In the genomic region with DNA sequence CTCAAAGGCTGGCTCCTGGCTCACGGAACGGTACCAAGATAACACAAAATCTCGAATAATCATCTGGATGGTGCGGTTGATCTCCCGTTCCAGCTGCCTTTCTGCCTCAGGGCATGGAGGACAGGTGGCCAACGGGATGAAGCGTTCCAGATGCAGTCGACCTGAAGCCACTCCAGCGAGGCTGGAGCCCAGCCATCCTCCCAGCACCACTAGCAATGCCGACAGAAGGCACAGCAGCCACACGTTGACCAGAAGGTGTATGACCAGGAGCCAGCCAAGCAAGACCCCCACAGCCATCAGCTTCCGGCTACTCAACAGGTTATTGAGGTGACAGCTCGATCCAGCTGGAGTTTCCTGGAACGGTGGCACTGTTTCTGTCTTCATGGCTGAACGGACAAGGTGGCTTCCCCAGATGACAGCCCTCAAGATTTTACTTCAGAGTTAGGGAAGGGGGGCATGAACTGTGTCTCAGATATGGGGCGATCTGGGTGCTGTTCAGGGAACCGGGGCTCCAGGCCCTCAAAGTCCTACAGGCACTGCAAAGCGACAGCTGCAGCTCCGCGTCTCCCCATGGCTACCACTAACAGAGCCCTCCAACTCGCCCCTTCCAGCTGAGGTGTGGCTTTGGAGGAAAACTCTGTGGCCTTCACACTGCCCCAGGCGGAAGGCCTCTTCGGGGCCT, we compare ENCODE assay signal across 8 cellular contexts. TPM values are rescaled to one million over a fixed set of nuclear protein-coding genes. Genes with fewer than 3 reads are reported as not detected.
DNase-seq lines count a peak whose midpoint lies in the region; ATAC-seq and TF ChIP-seq lines count a peak whose summit lies in the region.

No MANE protein-coding gene starts in this region.

- H3K9me3 Mint-ChIP-seq in endodermal cell, result no peaks in the 10 kb centered on the region

- no peaks in the 10 kb centered on the region for H3K9me2 ChIP-seq in OCI-LY1 (ENCODE audit: low read depth, low read length)

- peak; percentile 3 for ATAC-seq in GM19397 (IDR thresholded peaks at IDR 0.05; ENCODE audit: unreplicated experiment)

- H2AFZ ChIP-seq in OCI-LY1 (ENCODE audit: low read length) (no peak overlapping the region), osteoblast (ENCODE audit: low read length) (peak overlapping the region; percentile 84)

- peaks cover 35% of the 10 kb centered on the region for H3K36me3 ChIP-seq in OCI-LY1 (ENCODE audit: insufficient read depth, low read length)
- H3K36me3 ChIP-seq in endodermal cell (ENCODE audit: control insufficient read depth, insufficient read depth, low read length), result peaks cover 24% of the 10 kb centered on the region
- peaks cover 39% of the 10 kb centered on the region for H3K36me3 ChIP-seq in osteoblast (ENCODE audit: insufficient read depth, low read length)

- H4K20me1 ChIP-seq in OCI-LY1 (ENCODE audit: insufficient read depth, low read length), result no peaks in the 10 kb centered on the region
- peaks cover 9% of the 10 kb centered on the region for H4K20me1 ChIP-seq in osteoblast (ENCODE audit: insufficient read depth, low read length)

- H3F3A ChIP-seq in OCI-LY1 (ENCODE audit: insufficient read depth, low read length), result no peaks in the 10 kb centered on the region

- H3K4me3 ChIP-seq in OCI-LY1 (ENCODE audit: low read depth, low read length, poor library complexity, severe bottlenecking) (peak overlapping the region; percentile 95), endodermal cell (ENCODE audit: low read length) (peak overlapping the region; percentile 88), osteoblast (ENCODE audit: insufficient read depth, low read length) (peak overlapping the region; percentile 85)

- H3K4me3 Mint-ChIP-seq in endodermal cell, result peak overlapping the region; percentile 74

- H3K27ac ChIP-seq in 22Rv1 (peak overlapping the region; percentile 50; the same call in 1 of the 2 replicates), OCI-LY1 (ENCODE audit: low read depth, low read length, poor library complexity, severe bottlenecking) (no peak overlapping the region), endodermal cell (ENCODE audit: low read depth, low read length) (no peak overlapping the region), osteoblast (ENCODE audit: low read depth, low read length) (peak overlapping the region; percentile 92)

- H3K27ac Mint-ChIP-seq in endodermal cell, result no peak overlapping the region

- DNase-seq in endodermal cell, result no peak
- DNase-seq in osteoblast (ENCODE audit: insufficient read length, low spot score, missing footprints), result no peak
- no peak for DNase-seq in AG08396 (ENCODE audit: low spot score)
- DNase-seq in NCI-H1417 treated with DMSO at 0.1 percent for 48 hours (lab: John Stamatoyannopoulos, UW), result no peak
- no peak for DNase-seq in ureter (ENCODE audit: low spot score)

- H3K79me2 ChIP-seq in OCI-LY1 (ENCODE audit: insufficient read depth, low read length) (no peaks in the 10 kb centered on the region), osteoblast (ENCODE audit: insufficient read depth, low read length) (peaks cover 50% of the 10 kb centered on the region)

- H3K9ac ChIP-seq in OCI-LY1 (ENCODE audit: low read length), result peak overlapping the region; percentile 85
- peak overlapping the region; percentile 68 for H3K9ac ChIP-seq in endodermal cell (ENCODE audit: extremely low read depth, low read length, poor library complexity, severe bottlenecking)

- H3K9me3 ChIP-seq in OCI-LY1 (ENCODE audit: low read length) (no peaks in the 10 kb centered on the region), endodermal cell (ENCODE audit: control insufficient read depth, low read length) (no peaks in the 10 kb centered on the region), osteoblast (ENCODE audit: low read depth, low read length) (no peaks in the 10 kb centered on the region)

- no peaks in the 10 kb centered on the region for H3K27me3 ChIP-seq in OCI-LY1 (ENCODE audit: insufficient read depth, low read length)
- H3K27me3 ChIP-seq in endodermal cell (ENCODE audit: control insufficient read depth, insufficient read depth, low read length, poor library complexity, severe bottlenecking), result peaks cover 13% of the 10 kb centered on the region
- peaks cover 3% of the 10 kb centered on the region for H3K27me3 ChIP-seq in osteoblast (ENCODE audit: insufficient read depth, low read length)

- H3K4me1 Mint-ChIP-seq in endodermal cell, result peaks cover 2% of the 10 kb centered on the region

- H3K4me2 ChIP-seq in OCI-LY1 (ENCODE audit: low read length), result peak overlapping the region; percentile 72
- peak overlapping the region; percentile 94 for H3K4me2 ChIP-seq in osteoblast (ENCODE audit: insufficient read depth, low read length)

- 55 to 59% methylated on average over 10 to 23 of the region's 23 CpGs for WGBS in endodermal cell (ENCODE audit: insufficient coverage in 1 of 2, insufficient read length in 1 of 2), 2 experiments

- H3K27me3 Mint-ChIP-seq in endodermal cell (ENCODE audit: insufficient read depth), result peaks cover 19% of the 10 kb centered on the region

- peaks cover 11% of the 10 kb centered on the region for H3K4me1 ChIP-seq in OCI-LY1 (ENCODE audit: insufficient read depth, low read length, severe bottlenecking)
- H3K4me1 ChIP-seq in endodermal cell (ENCODE audit: control insufficient read depth, insufficient read depth, low read length), result no peaks in the 10 kb centered on the region
- peaks cover 11% of the 10 kb centered on the region for H3K4me1 ChIP-seq in osteoblast (ENCODE audit: insufficient read depth, low read length)

- H3K36me3 Mint-ChIP-seq in endodermal cell (ENCODE audit: low read depth), result peaks cover 21% of the 10 kb centered on the region

- TF ChIP-seq CTCF in 22Rv1 (IDR thresholded peaks at IDR 0.05) (no peak), OCI-LY1 (IDR thresholded peaks at IDR 0.05; ENCODE audit: low read length) (no peak), endodermal cell (conservative IDR thresholded peaks at IDR 0.05) (no peak), osteoblast (IDR thresholded peaks at IDR 0.05; ENCODE audit: extremely low read depth, low read depth, low read length) (no peak)

RNA-seq across cellular contexts. Expression of a gene that starts 0.6 kb away (rescaled TPM):
- total RNA-seq in endodermal cell, result 10 to 100 TPM; 32.3 to 37.5 TPM
- polyA plus RNA-seq in endodermal cell (2013, experiment 1 of 2), result 30.3 TPM
- polyA plus RNA-seq in endodermal cell (2013, experiment 2 of 2), result 23.8 TPM
- total RNA-seq in osteoblast, result 124 TPM in 2 replicates
- total RNA-seq in ureter, result 105 TPM

Comparison
In these comparisons a context has a peak if more than half of its experiments do, and no peak if none do; other contexts are left out.
1. H3K27ac ChIP-seq: peak in 22Rv1 (single experiment) and osteoblast (single experiment); none in OCI-LY1 (single experiment) and endodermal cell (single experiment).
2. Peak in every context shown above with its lines, with median percentiles within 50 percentile points of each other: H3K4me3 ChIP-seq.